ENCODE assay signal across 1 cellular context in the genomic region with DNA sequence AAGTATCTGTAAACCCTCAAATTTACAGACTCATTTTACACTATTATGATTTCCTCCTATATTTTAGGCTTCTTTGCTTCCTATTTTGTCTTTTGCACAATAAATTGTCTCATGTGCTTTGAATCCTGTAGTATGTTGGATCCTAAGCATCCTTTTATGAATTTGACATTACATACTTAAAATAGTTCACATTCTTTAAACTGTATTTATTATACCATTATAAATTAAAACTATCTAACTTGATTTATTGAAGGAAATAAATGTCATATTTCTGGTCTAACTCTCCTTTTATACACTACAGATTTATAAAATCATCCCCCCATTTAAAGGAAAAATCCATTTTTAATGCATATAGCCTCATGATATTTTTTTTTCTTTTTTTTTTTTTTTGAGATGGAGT.
TF ChIP-seq lines count a peak whose summit lies in the region.

No MANE protein-coding gene starts in this region.

TF ChIP-seq in SK-N-SH, 30 proteins besides CTCF, POLR2A, EP300 and RAD21 (continued from another document):
- TF ChIP-seq, protein P1, sequence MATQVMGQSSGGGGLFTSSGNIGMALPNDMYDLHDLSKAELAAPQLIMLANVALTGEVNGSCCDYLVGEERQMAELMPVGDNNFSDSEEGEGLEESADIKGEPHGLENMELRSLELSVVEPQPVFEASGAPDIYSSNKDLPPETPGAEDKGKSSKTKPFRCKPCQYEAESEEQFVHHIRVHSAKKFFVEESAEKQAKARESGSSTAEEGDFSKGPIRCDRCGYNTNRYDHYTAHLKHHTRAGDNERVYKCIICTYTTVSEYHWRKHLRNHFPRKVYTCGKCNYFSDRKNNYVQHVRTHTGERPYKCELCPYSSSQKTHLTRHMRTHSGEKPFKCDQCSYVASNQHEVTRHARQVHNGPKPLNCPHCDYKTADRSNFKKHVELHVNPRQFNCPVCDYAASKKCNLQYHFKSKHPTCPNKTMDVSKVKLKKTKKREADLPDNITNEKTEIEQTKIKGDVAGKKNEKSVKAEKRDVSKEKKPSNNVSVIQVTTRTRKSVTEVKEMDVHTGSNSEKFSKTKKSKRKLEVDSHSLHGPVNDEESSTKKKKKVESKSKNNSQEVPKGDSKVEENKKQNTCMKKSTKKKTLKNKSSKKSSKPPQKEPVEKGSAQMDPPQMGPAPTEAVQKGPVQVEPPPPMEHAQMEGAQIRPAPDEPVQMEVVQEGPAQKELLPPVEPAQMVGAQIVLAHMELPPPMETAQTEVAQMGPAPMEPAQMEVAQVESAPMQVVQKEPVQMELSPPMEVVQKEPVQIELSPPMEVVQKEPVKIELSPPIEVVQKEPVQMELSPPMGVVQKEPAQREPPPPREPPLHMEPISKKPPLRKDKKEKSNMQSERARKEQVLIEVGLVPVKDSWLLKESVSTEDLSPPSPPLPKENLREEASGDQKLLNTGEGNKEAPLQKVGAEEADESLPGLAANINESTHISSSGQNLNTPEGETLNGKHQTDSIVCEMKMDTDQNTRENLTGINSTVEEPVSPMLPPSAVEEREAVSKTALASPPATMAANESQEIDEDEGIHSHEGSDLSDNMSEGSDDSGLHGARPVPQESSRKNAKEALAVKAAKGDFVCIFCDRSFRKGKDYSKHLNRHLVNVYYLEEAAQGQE (IDR thresholded peaks at IDR 0.05; ENCODE audit: low read depth, low read length), result no peak
- no peak for TF ChIP-seq FOSL2 (IDR thresholded peaks at IDR 0.05; ENCODE audit: borderline replicate concordance, low read depth)
- no peak for TF ChIP-seq MEF2A (IDR thresholded peaks at IDR 0.05; ENCODE audit: borderline replicate concordance, low read depth)
- no peak for TF ChIP-seq JUND (IDR thresholded peaks at IDR 0.05)
- no peak for TF ChIP-seq EZH2phosphoT487 (IDR thresholded peaks at IDR 0.05; ENCODE audit: borderline replicate concordance, low read depth)
- TF ChIP-seq RXRA (IDR thresholded peaks at IDR 0.05; ENCODE audit: borderline replicate concordance, low read depth), result no peak
- TF ChIP-seq SIN3A (IDR thresholded peaks at IDR 0.05; ENCODE audit: borderline replicate concordance, low read depth, low read length), result no peak
- TF ChIP-seq YY1 (IDR thresholded peaks at IDR 0.05; ENCODE audit: low read depth), result no peak
